Comparison of ENCODE assay signal across 8 cellular contexts in the genomic region with DNA sequence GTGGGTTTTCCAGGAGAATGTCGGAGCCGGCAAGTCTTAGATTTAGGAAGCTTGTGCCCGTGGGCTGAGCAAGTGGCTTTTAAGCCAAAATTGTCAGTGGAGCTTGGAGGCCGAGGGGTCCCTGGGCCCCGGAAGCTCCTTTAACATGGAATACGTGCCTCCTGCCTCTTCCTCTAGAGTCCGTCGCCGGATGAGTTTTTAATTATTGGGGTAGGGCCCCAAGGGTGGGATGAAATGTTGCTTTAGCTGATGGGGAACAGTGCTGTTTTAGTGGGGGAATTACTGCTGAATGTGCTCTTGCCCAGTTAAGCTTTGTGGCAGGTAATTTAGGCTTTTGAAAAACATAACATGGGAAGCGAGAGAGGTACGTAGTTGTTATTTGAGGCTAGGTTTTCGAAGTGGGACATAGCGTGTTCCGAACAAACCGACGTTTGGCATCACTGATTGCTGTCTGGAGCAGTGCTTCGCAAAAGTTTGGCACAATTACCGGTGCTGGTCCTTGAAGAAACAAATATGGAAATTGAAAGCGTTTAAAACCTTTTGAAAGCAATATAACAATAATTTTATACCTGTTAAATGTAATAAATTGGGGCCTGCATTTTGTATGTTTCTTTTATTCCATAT. TPM values are rescaled to one million over a fixed set of nuclear protein-coding genes. Genes with fewer than 3 reads are reported as not detected.
DNase-seq lines count a peak whose midpoint lies in the region; ATAC-seq and TF ChIP-seq lines count a peak whose summit lies in the region.

No MANE protein-coding gene starts in this region.

- no peaks in the 10 kb centered on the region for H3K9me3 ChIP-seq in liver (ENCODE audit: control insufficient read depth in 4 of 4, low read length in 3 of 4)
- H3K9me3 ChIP-seq in thyroid gland: no peaks in the 10 kb centered on the region

- no peaks in the 10 kb centered on the region for H3K9me3 Mint-ChIP-seq in MCF 10A (ENCODE audit: unreplicated experiment)

- H3K4me3 Mint-ChIP-seq in MCF 10A (ENCODE audit: unreplicated experiment): peak overlapping the region; percentile 95

- H3K27ac ChIP-seq in liver (ENCODE audit: low read depth in 1 of 2, low read length in 2 of 2): peak overlapping the region; percentile 91 to 93
- H3K27ac ChIP-seq in thyroid gland: peak overlapping the region; percentile 71 to 98 (median 91)

- no peaks in the 10 kb centered on the region for H3K27me3 Mint-ChIP-seq in MCF 10A (ENCODE audit: insufficient read depth, unreplicated experiment)

- peak in 1 of 2 donors; percentile 14 for TF ChIP-seq POLR2A in thyroid gland (IDR thresholded peaks at IDR 0.05)

- intact Hi-C loops in MCF 10A (cut with micrococcal nuclease): loop anchor here (10.0 kb wide), 1 partner anchor 528 kb away; no protein-coding TSS in a partner anchor
- intact Hi-C loops in thyroid gland (cut with DNase I): no loop called here

- H3K27me3 ChIP-seq in liver (ENCODE audit: control insufficient read depth in 4 of 4, insufficient read depth in 4 of 4, low read length in 3 of 4) (no peaks in the 10 kb centered on the region), thyroid gland (no peaks in the 10 kb centered on the region)

- peaks cover 3 to 34% (median 28%) of the 10 kb centered on the region in 4 donors for H3K36me3 ChIP-seq in liver (ENCODE audit: control insufficient read depth in 4 of 4, insufficient read depth in 3 of 4, low read depth in 1 of 4, low read length in 3 of 4)
- peaks cover 23 to 32% of the 10 kb centered on the region in 2 donors for H3K36me3 ChIP-seq in thyroid gland

- no peak for TF ChIP-seq CTCF in MCF 10A (IDR thresholded peaks at IDR 0.05; ENCODE audit: unreplicated experiment)
- no peak for TF ChIP-seq CTCF in liver (IDR thresholded peaks at IDR 0.05; ENCODE audit: low read depth, low read length, missing input control)
- TF ChIP-seq CTCF in thyroid gland (IDR thresholded peaks at IDR 0.05): no peak

- H3K4me3 ChIP-seq in liver (ENCODE audit: low read depth in 1 of 3, low read length in 3 of 3): peak overlapping the region; percentile 72 to 95 (median 93)
- peak overlapping the region; percentile 44 to 89 (median 53) for H3K4me3 ChIP-seq in thyroid gland (replicated peaks in 1 of 3)

- peaks cover 34% of the 10 kb centered on the region for H3K4me1 Mint-ChIP-seq in MCF 10A (ENCODE audit: insufficient read depth, unreplicated experiment)

- TF ChIP-seq RAD21 in liver (IDR thresholded peaks at IDR 0.05): no peak

- CTCF ChIA-PET in MCF 10A (lab: Yijun Ruan, JAX): interaction anchor here (0.5 to 3.5 kb wide), 11 partner anchors 8 to 525 kb away, joined by 3 to 22 read pairs (median 4); no protein-coding TSS in a partner anchor

- ATAC-seq in HG03460 (IDR thresholded peaks at IDR 0.05; ENCODE audit: unreplicated experiment): peak; percentile 1
- no peak for ATAC-seq in GM21423 (IDR thresholded peaks at IDR 0.05; ENCODE audit: unreplicated experiment)

- peaks cover 5 to 14% (median 7%) of the 10 kb centered on the region in 4 donors for H3K4me1 ChIP-seq in liver (ENCODE audit: control insufficient read depth in 4 of 4, insufficient read depth in 4 of 4, low read length in 3 of 4)
- peaks cover 14 to 16% of the 10 kb centered on the region in 2 donors for H3K4me1 ChIP-seq in thyroid gland

- peaks cover 61% of the 10 kb centered on the region for H3K36me3 Mint-ChIP-seq in MCF 10A (ENCODE audit: insufficient read depth, unreplicated experiment)

- POLR2A ChIA-PET in MCF 10A (lab: Yijun Ruan, JAX): interaction anchor here (0.5 to 3.1 kb wide), 24 partner anchors 9 to 1545 kb away, joined by 3 to 45 read pairs (median 4); partner anchors contain the start of genes DIPK1A, EVI5 and MTF2

- H3K9ac ChIP-seq in liver (ENCODE audit: low read depth in 1 of 2, low read length in 2 of 2): peak overlapping the region; percentile 83 to 99

- BruUV-seq in MCF 10A (replicated peaks; lab: Mats Ljungman, UMichigan): TSS peak; percentile 45

- DNase-seq in EH (ENCODE audit: low read depth) (peak; percentile 29), MCF 10A (ENCODE audit: unreplicated experiment) (no peak), thyroid gland (peak; percentile 47 to 49), occipital lobe (lab: John Stamatoyannopoulos, UW) (no peak), NCI-H526 (lab: John Stamatoyannopoulos, UW) (no peak)

- WGBS in liver: under 1% methylated on average over 19 of the region's 19 CpGs
- WGBS in thyroid gland, 2 donors: 0 to 1% methylated on average over 19 of the region's 19 CpGs

- peak overlapping the region; percentile 100 for H3K27ac Mint-ChIP-seq in MCF 10A (ENCODE audit: low read depth, unreplicated experiment)

TF ChIP-seq in liver, 16 proteins besides CTCF, POLR2A, EP300 and RAD21:
- TF ChIP-seq YY1 (IDR thresholded peaks at IDR 0.05): no peak
- TF ChIP-seq FOXA2 (IDR thresholded peaks at IDR 0.05): no peak
- no peak for TF ChIP-seq EGR1 (IDR thresholded peaks at IDR 0.05; ENCODE audit: low read depth in 2 of 2)
- no peak for TF ChIP-seq MAX (IDR thresholded peaks at IDR 0.05)
TF ChIP-seq in liver: peak in this region for 0.

RNA-seq across cellular contexts. Expression of gene RPL5, which starts 0.8 kb away (rescaled TPM):
- total RNA-seq in MCF 10A (2022) (1,285 and 1,607 TPM in 2 replicates), liver (100 to 1,000 TPM; 336 to 765 TPM), thyroid gland (1,000 to 10,000 TPM; 1,556 to 2,409 (median 1,666) TPM), occipital lobe (1,360 TPM)
- 100 to 1,000 TPM; 359 to 442 TPM for polyA plus RNA-seq in liver

RNA-seq across cellular contexts. Expression of gene EVI5, which starts 47.7 kb away (rescaled TPM):
- 23.2 and 25.0 TPM in 2 replicates for total RNA-seq in MCF 10A (2022)
- total RNA-seq in liver: 10 to 100 TPM; 24.6 to 35.9 TPM
- polyA plus RNA-seq in liver: 10 to 100 TPM in 1 of 2 donors, 1 to 10 TPM in 1; 4.0 to 13.6 TPM
- 10 to 100 TPM; 37.7 to 59.7 (median 41.7) TPM for total RNA-seq in thyroid gland
- total RNA-seq in occipital lobe: 76.0 TPM

Comparison
In these comparisons a context has a peak if more than half of its experiments do, and no peak if none do; other contexts are left out.
1. DNase-seq: peak in EH (single experiment) and thyroid gland (2 of 2); none in MCF 10A (single experiment), occipital lobe (single experiment) and NCI-H526 (0 of 2).